Comparison of ENCODE assay signal across 16 cellular contexts in the genomic region with DNA sequence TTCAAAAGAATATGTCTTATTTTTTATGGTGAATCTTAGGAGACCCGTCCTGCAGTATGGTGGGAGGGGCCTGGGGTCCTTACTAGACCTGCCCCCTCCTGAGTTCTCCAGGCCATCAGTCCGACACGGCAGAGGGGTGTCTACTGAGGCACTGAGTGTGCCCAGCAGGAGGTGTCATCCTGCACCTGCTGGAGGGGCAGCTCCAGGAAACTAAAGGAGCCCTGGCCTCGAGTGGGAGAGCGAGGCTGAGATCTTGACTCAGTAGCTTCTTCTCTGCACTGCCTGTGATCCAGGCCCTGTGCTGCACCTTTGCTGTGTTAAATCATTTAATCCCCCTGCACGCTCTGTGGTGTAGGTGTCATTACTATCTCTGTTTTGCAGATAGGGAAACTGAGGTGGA.
"Had no signal": no experiment of that assay in that cellular context is flagged by ENCODE, and none has a peak within 500 bp of the region (broad histone marks: within the 10 kb centered on the region; RNA-seq: fewer than 3 reads in every experiment).

No MANE protein-coding gene starts in this region.

- H3K36me3 Mint-ChIP-seq: naive thymus-derived CD4-positive, alpha-beta T cell; stimulated activated naive B cell treated with anti-CD40 and anti-IgM and Interleukin-4, amounts not matched to agents 10 μg/mL and 1 μg/mL and 100 μg/mL, for 72 hours had no signal

- H3K27ac Mint-ChIP-seq: naive thymus-derived CD4-positive, alpha-beta T cell; nephron progenitor cell; stimulated activated naive B cell treated with anti-CD40 and anti-IgM and Interleukin-4, amounts not matched to agents 10 μg/mL and 1 μg/mL and 100 μg/mL, for 72 hours; stimulated activated naive CD8-positive, alpha-beta T cell treated with anti-CD3 and anti-CD28 coated beads, Interleukin-15, amount 100 ng/mL, for 72 hours had no signal

- DNase-seq: effector memory CD4-positive, alpha-beta T cell; gastrocnemius medialis; heart right ventricle; left cardiac atrium; left ventricle myocardium superior; mesendoderm; naive thymus-derived CD4-positive, alpha-beta T cell; nephron progenitor cell; sigmoid colon; stimulated activated CD4-positive, alpha-beta T cell treated with anti-CD3 and anti-CD28 coated beads, Interleukin-2, amount 100 ng/mL, for 24 hours; stimulated activated CD4-positive, alpha-beta T cell treated with anti-CD3 and anti-CD28 coated beads, Interleukin-4, amount 100 ng/mL, for 4 hours; stimulated activated naive B cell treated with anti-CD40 and anti-IgM and Interleukin-4, amounts not matched to agents 10 μg/mL and 1 μg/mL and 100 μg/mL, for 72 hours; stimulated activated naive CD8-positive, alpha-beta T cell treated with anti-CD3 and anti-CD28 coated beads, Interleukin-15, amount 100 ng/mL, for 72 hours; substantia nigra; transverse colon had no signal

- ATAC-seq: esophagus mucosa; gastrocnemius medialis; heart right ventricle; left cardiac atrium; left ventricle myocardium superior; naive thymus-derived CD4-positive, alpha-beta T cell; stimulated activated naive B cell treated with anti-CD40 and anti-IgM and Interleukin-4, amounts not matched to agents 10 μg/mL and 1 μg/mL and 100 μg/mL, for 72 hours; stimulated activated naive CD8-positive, alpha-beta T cell treated with anti-CD3 and anti-CD28 coated beads, Interleukin-15, amount 100 ng/mL, for 72 hours had no signal

- H3K4me1 Mint-ChIP-seq: naive thymus-derived CD4-positive, alpha-beta T cell; nephron progenitor cell; stimulated activated naive B cell treated with anti-CD40 and anti-IgM and Interleukin-4, amounts not matched to agents 10 μg/mL and 1 μg/mL and 100 μg/mL, for 72 hours; stimulated activated naive CD8-positive, alpha-beta T cell treated with anti-CD3 and anti-CD28 coated beads, Interleukin-15, amount 100 ng/mL, for 72 hours had no signal

- H3K9me3 Mint-ChIP-seq: stimulated activated naive CD8-positive, alpha-beta T cell treated with anti-CD3 and anti-CD28 coated beads, Interleukin-15, amount 100 ng/mL, for 72 hours had no signal

- H3K4me3 Mint-ChIP-seq: naive thymus-derived CD4-positive, alpha-beta T cell; nephron progenitor cell; stimulated activated naive B cell treated with anti-CD40 and anti-IgM and Interleukin-4, amounts not matched to agents 10 μg/mL and 1 μg/mL and 100 μg/mL, for 72 hours; stimulated activated naive CD8-positive, alpha-beta T cell treated with anti-CD3 and anti-CD28 coated beads, Interleukin-15, amount 100 ng/mL, for 72 hours had no signal
